ENCODE assay signal across 9 cellular contexts in the genomic region with DNA sequence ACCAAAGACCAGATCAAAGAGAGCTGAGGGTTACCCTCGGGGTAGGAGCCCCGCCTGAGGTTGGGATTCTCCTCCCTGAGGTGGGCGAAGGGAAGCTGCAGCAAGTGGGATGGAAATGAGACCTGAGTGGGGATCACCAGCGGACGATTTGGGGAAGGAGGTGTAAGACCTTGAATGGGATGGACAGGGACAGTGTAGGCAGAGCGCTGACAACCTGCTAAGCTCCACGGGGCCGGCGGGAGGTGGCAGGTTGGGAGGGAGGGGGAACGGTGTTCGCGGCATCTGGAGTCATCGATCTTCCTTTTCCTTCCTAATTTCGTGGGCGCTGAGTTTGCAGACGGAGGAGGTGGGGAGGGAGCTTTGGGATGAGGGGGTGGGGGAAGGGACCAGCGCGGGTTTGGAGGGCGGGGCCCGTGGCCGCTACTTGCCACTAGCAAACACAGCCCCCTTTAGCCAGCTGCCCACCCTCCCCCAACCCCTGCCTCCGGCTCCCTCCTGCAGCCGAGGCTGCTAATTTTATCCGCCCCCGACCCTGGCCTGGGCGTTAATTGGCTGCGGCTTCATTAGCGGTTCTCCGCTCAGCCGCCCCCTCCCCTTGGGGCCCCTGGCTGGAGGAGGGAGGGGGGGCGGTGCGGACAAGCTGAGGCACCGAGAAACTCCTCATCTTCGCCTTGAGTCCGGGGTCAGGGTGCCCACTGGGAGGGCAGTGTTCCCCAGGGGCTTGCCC. TPM values are rescaled to one million over a fixed set of nuclear protein-coding genes. Genes with fewer than 3 reads are reported as not detected.
A peak's percentile ranks its signal among the peaks of the same experiment; 100 is the strongest.
DNase-seq lines count a peak whose midpoint lies in the region; ATAC-seq, FAIRE-seq and TF ChIP-seq lines count a peak whose summit lies in the region.
"Had no signal": no experiment of that assay in that cellular context is flagged by ENCODE, and none has a peak within 500 bp of the region (broad histone marks: within the 10 kb centered on the region; RNA-seq: fewer than 3 reads in every experiment).

No MANE protein-coding gene starts in this region.

- TF ChIP-seq CTCF in brain (conservative IDR thresholded peaks at IDR 0.05) = no peak
- no peak for TF ChIP-seq CTCF in natural killer cell (IDR thresholded peaks at IDR 0.05)

- H3K4me1 ChIP-seq in Karpas-422 (ENCODE audit: low read length) = peaks cover 60% of the 10 kb centered on the region

- H3K27me3 ChIP-seq in Karpas-422 (ENCODE audit: low read length) = no peaks in the 10 kb centered on the region

- peak overlapping the region; percentile 91 for H3K27ac ChIP-seq in Karpas-422 (ENCODE audit: low read length)
- H3K27ac ChIP-seq: esophagus muscularis mucosa had no signal

- peaks cover 22% of the 10 kb centered on the region for H3K79me2 ChIP-seq in Karpas-422 (ENCODE audit: low read length)

- peak overlapping the region; percentile 74 to 81 (median 77) for H3K4me3 Mint-ChIP-seq in brain
- peak overlapping the region; percentile 54 for H3K4me3 Mint-ChIP-seq in natural killer cell

- no peak overlapping the region for H2AFZ ChIP-seq in Karpas-422 (ENCODE audit: low read length)

- peaks cover 69% of the 10 kb centered on the region for H3K27me3 Mint-ChIP-seq in brain
- H3K27me3 Mint-ChIP-seq in natural killer cell (ENCODE audit: low read depth in 2 of 2) = peaks cover 32 to 47% of the 10 kb centered on the region in 2 donors

- no peaks in the 10 kb centered on the region for H3K9me2 ChIP-seq in Karpas-422 (replicated peaks; ENCODE audit: insufficient read depth, low read length)

- peak; percentile 65 for DNase-seq in ELF-1 (ENCODE audit: low read depth, low spot score)
- peak; percentile 79 for DNase-seq in Karpas-422
- DNase-seq in natural killer cell = no peak
- DNase-seq in stimulated activated CD4-positive, alpha-beta T cell treated with anti-CD3 and anti-CD28 coated beads, Interleukin-12 subunit alpha, Interleukin-12 subunit beta, amount 100 ng/mL, for 4 hours = no peak
- no peak for DNase-seq in GM19240 (ENCODE audit: insufficient read length, low spot score)
- DNase-seq in frontal cortex (ENCODE audit: low spot score in 2 of 2) = no peak
- DNase-seq: stimulated activated CD4-positive, alpha-beta T cell treated with anti-CD3 and anti-CD28 coated beads, Interleukin-15, amount 100 ng/mL, for 24 hours had no signal

- H3K9ac ChIP-seq in Karpas-422 (ENCODE audit: low read length) = peak overlapping the region; percentile 78

- H3K36me3 ChIP-seq in Karpas-422 (ENCODE audit: insufficient read depth, low read length) = peaks cover 12% of the 10 kb centered on the region

- intact Hi-C loops in natural killer cell (cut with micrococcal nuclease) = no loop called here

- H3K9me3 ChIP-seq in Karpas-422 (ENCODE audit: low read length) = no peaks in the 10 kb centered on the region
- H3K9me3 ChIP-seq: esophagus muscularis mucosa had no signal

- peak overlapping the region; percentile 65 for H3K4me3 ChIP-seq in Karpas-422 (ENCODE audit: low read length)

- peaks cover 12% of the 10 kb centered on the region for H4K20me1 ChIP-seq in Karpas-422 (ENCODE audit: insufficient read depth, low read depth, low read length)

- ATAC-seq in natural killer cell = no peak

- no peak for FAIRE-seq in frontal cortex (lab: Jason Lieb, UNC)

- H3K36me3 Mint-ChIP-seq in brain (peaks cover 15% of the 10 kb centered on the region), natural killer cell (no peaks in the 10 kb centered on the region)

- H3K9me3 Mint-ChIP-seq in brain (peaks cover 0 to 8% (median 0%) of the 10 kb centered on the region in 5 experiments), natural killer cell (no peaks in the 10 kb centered on the region)

- H3K4me2 ChIP-seq in Karpas-422 (ENCODE audit: low read depth, low read length, poor library complexity, severe bottlenecking) = peak overlapping the region; percentile 65

- H3K27ac Mint-ChIP-seq in brain (peak overlapping the region; percentile 27 to 84 (median 71)), natural killer cell (peak overlapping the region in 1 of 2 donors; percentile 6)

- H3K4me1 Mint-ChIP-seq in brain (peaks cover 87% of the 10 kb centered on the region), natural killer cell (peaks cover 61 to 77% of the 10 kb centered on the region in 2 donors)

RNA-seq across cellular contexts. Expression of a gene that starts 2.8 kb away (rescaled TPM):
- 399 and 449 TPM in 2 replicates for total RNA-seq in Karpas-422 (2014; rRNA removed; shearing (Covaris generic); ENCODE audit: low replicate concordance)
- 394 TPM for polyA plus RNA-seq in brain (ENCODE audit: insufficient read depth, low read depth, low replicate concordance)
- total RNA-seq in natural killer cell (10 to 100 TPM; 28.6 to 39.3 (median 34.9) TPM), frontal cortex (28.9 TPM)

RNA-seq across cellular contexts. Expression of a gene that starts 10.2 kb away (rescaled TPM):
- total RNA-seq in Karpas-422 (2014; rRNA removed; shearing (Covaris generic); ENCODE audit: low replicate concordance) = 2.9 and 4.2 TPM in 2 replicates
- 41.8 TPM for polyA plus RNA-seq in brain (ENCODE audit: insufficient read depth, low read depth, low replicate concordance)
- under 1 TPM in 1 of 3 donors, not detected in 2; 0.82 TPM for total RNA-seq in natural killer cell
- 0.82 TPM for total RNA-seq in frontal cortex
- total RNA-seq: esophagus muscularis mucosa had no signal

RNA-seq across cellular contexts. Expression of a gene that starts 24.2 kb away (rescaled TPM):
- 5.9 and 7.8 TPM in 2 replicates for total RNA-seq in Karpas-422 (2014; rRNA removed; shearing (Covaris generic); ENCODE audit: low replicate concordance)
- polyA plus RNA-seq in brain (ENCODE audit: insufficient read depth, low read depth, low replicate concordance) = 1.9 TPM
- total RNA-seq in natural killer cell = 1 to 10 TPM; 2.4 to 4.1 (median 3.8) TPM
- 1.6 TPM for total RNA-seq in frontal cortex

Comparison
In these comparisons a context has a peak if more than half of its experiments do, and no peak if none do; other contexts are left out.
1. DNase-seq: peak in ELF-1 (single experiment) and Karpas-422 (single experiment); none in natural killer cell (single experiment), stimulated activated CD4-positive, alpha-beta T cell treated with anti-CD3 and anti-CD28 coated beads, Interleukin-12 subunit alpha, Interleukin-12 subunit beta, amount 100 ng/mL, for 4 hours (single experiment), GM19240 (single experiment) and frontal cortex (0 of 2).